Comparison of ENCODE assay signal across 8 cellular contexts in the genomic region with DNA sequence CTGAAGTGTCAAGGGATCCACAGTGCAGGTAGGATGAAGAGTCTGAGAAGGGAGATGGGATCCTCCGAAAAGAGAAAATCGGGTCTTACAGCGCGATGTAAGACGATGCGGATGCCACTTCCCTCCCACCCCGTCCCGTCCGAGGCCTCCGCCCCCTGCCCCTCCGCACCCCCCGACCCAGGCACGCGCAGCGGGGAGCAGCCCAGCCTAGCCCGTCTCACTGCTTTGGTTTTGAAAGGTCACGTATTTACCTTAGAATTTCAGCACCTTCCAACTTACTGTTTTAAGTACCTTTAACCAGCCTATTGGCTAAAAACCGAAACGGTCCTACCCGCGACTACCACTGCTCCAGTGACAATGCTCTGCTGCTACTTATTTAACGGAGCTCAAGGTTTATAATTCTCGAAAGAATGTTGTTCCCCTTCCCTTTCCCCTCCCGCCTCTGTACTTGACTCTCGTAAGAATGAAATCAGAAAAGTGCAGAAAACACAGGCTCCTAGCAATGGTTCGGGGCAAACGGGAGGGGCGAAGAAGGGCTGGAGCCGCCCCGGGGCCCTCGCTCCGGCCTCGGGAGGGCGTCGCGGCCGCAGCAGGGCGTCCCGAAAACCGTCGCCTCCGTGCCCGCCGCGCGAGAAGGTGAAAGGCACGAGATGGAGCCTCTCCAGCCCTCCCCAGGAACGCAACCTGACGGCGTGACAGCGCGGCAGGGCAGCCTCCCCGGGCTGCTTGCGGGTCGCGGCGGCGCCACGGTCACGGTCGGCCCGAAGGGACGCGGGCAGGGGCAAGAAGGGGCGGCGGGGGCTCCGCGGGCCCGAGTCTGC. TPM values are rescaled to one million over a fixed set of nuclear protein-coding genes. Genes with fewer than 3 reads are reported as not detected.
A peak's percentile ranks its signal among the peaks of the same experiment; 100 is the strongest.
DNase-seq lines count a peak whose midpoint lies in the region; ATAC-seq and TF ChIP-seq lines count a peak whose summit lies in the region.

No MANE protein-coding gene starts in this region.

- peak overlapping the region; percentile 89 for H3K27ac ChIP-seq in CD8-positive, alpha-beta memory T cell (ENCODE audit: low read depth, low read length)
- H3K27ac ChIP-seq in iPS DF 6.9 (ENCODE audit: low read length) (no peak overlapping the region), gastrocnemius medialis (peak overlapping the region; percentile 88 to 98 (median 94))

- no peaks in the 10 kb centered on the region for H3K27me3 ChIP-seq in CD8-positive, alpha-beta memory T cell (ENCODE audit: insufficient read depth, low read length, poor library complexity, severe bottlenecking)
- H3K27me3 ChIP-seq in iPS DF 6.9 (ENCODE audit: control insufficient read depth, insufficient read depth, low read length), result no peaks in the 10 kb centered on the region
- H3K27me3 ChIP-seq in gastrocnemius medialis, result no peaks in the 10 kb centered on the region

- in situ Hi-C loops in gastrocnemius medialis (cut with MboI; ENCODE audit: low sequenced_read_pairs in 4 of 4), result no loop called here

- DNase-seq in CD8-positive, alpha-beta memory T cell, result peak; percentile 29 to 67 (median 39)
- DNase-seq in HS-27A (ENCODE audit: low read depth) (peak; percentile 17), astrocyte of the hippocampus (ENCODE audit: low read depth, low spot score) (peak; percentile 66), iPS DF 6.9 (ENCODE audit: low read depth, low spot score) (no peak), gastrocnemius medialis (peak; percentile 6 to 34), midbrain (lab: John Stamatoyannopoulos, UW) (no peak)

- no peak for TF ChIP-seq POLR2A in gastrocnemius medialis (IDR thresholded peaks at IDR 0.05)

- TF ChIP-seq CTCF in gastrocnemius medialis (IDR thresholded peaks at IDR 0.05 in 4 of 5, conservative IDR thresholded peaks at IDR 0.05 in 1 of 5), result peak in 2 of 5 experiments; percentile 26 to 27

- intact Hi-C loops in gastrocnemius medialis (cut with DNase I; ENCODE audit: low total_unique reads), result no loop called here

- H3K27me3 Mint-ChIP-seq in CD8-positive, alpha-beta memory T cell, result no peaks in the 10 kb centered on the region
- peaks cover 10% of the 10 kb centered on the region for H3K27me3 Mint-ChIP-seq in T-helper 1 cell treated with Interleukin-12 subunit alpha and Interleukin-12 subunit beta and Interleukin-4 antibody, amounts not matched to agents 30 μg/mL and 1 μg/mL, for 36 hours (ENCODE audit: low read depth)

- CTCF ChIA-PET in CD8-positive, alpha-beta memory T cell (lab: Charles Lee), result interaction anchor here (0.9 to 2.2 kb wide), 5 partner anchors 12 to 117 kb away, joined by 3 to 10 read pairs (median 5); partner anchors contain the start of genes DNAJC28, DONSON, GART and SON

- ATAC-seq in GM19463 (IDR thresholded peaks at IDR 0.05; ENCODE audit: unreplicated experiment) (peak; percentile 5), gastrocnemius medialis (peak; percentile 48 to 62)

- peaks cover 24 to 32% (median 27%) of the 10 kb centered on the region in 3 donors for H3K4me1 Mint-ChIP-seq in CD8-positive, alpha-beta memory T cell
- peaks cover 14% of the 10 kb centered on the region for H3K4me1 Mint-ChIP-seq in T-helper 1 cell treated with Interleukin-12 subunit alpha and Interleukin-12 subunit beta and Interleukin-4 antibody, amounts not matched to agents 30 μg/mL and 1 μg/mL, for 36 hours (ENCODE audit: low read depth)

- H3K9me3 ChIP-seq in CD8-positive, alpha-beta memory T cell (ENCODE audit: low read length), result no peaks in the 10 kb centered on the region
- no peaks in the 10 kb centered on the region for H3K9me3 ChIP-seq in iPS DF 6.9 (ENCODE audit: control insufficient read depth, insufficient read depth, low read length)
- no peaks in the 10 kb centered on the region for H3K9me3 ChIP-seq in gastrocnemius medialis

- H3K36me3 ChIP-seq in CD8-positive, alpha-beta memory T cell (ENCODE audit: insufficient read depth, low read length), result no peaks in the 10 kb centered on the region
- no peaks in the 10 kb centered on the region for H3K36me3 ChIP-seq in iPS DF 6.9 (ENCODE audit: control insufficient read depth, insufficient read depth, low read length)
- no peaks in the 10 kb centered on the region for H3K36me3 ChIP-seq in gastrocnemius medialis

- peak overlapping the region; percentile 94 for H3K4me3 ChIP-seq in CD8-positive, alpha-beta memory T cell (ENCODE audit: low read length)
- H3K4me3 ChIP-seq in iPS DF 6.9 (ENCODE audit: low read length) (peak overlapping the region; percentile 96), gastrocnemius medialis (peak overlapping the region; percentile 74 to 99 (median 88))

- POLR2A ChIA-PET in CD8-positive, alpha-beta memory T cell (lab: Charles Lee), result interaction anchor here (0.6 to 2.7 kb wide), 11 partner anchors 12 to 708 kb away, joined by 3 to 77 read pairs (median 6); partner anchors contain the start of genes DNAJC28, DONSON, GART and IFNAR1

- no CpG with 5 or more reads among the region's 69 CpGs for WGBS in iPS DF 6.9 (ENCODE audit: insufficient coverage, insufficient read length)

- peaks cover 11% of the 10 kb centered on the region for H3K4me1 ChIP-seq in CD8-positive, alpha-beta memory T cell (ENCODE audit: insufficient read depth, low read length)
- peaks cover 4% of the 10 kb centered on the region for H3K4me1 ChIP-seq in iPS DF 6.9 (ENCODE audit: control insufficient read depth, insufficient read depth, low read length)
- H3K4me1 ChIP-seq in gastrocnemius medialis, result peaks cover 13 to 14% of the 10 kb centered on the region in 2 donors

- H3K9me3 Mint-ChIP-seq in CD8-positive, alpha-beta memory T cell, result no peaks in the 10 kb centered on the region
- H3K9me3 Mint-ChIP-seq in T-helper 1 cell treated with Interleukin-12 subunit alpha and Interleukin-12 subunit beta and Interleukin-4 antibody, amounts not matched to agents 30 μg/mL and 1 μg/mL, for 36 hours, result no peaks in the 10 kb centered on the region

- peak overlapping the region; percentile 76 to 93 (median 92) for H3K27ac Mint-ChIP-seq in CD8-positive, alpha-beta memory T cell
- peak overlapping the region; percentile 60 for H3K27ac Mint-ChIP-seq in T-helper 1 cell treated with Interleukin-12 subunit alpha and Interleukin-12 subunit beta and Interleukin-4 antibody, amounts not matched to agents 30 μg/mL and 1 μg/mL, for 36 hours

- H3K4me3 Mint-ChIP-seq in CD8-positive, alpha-beta memory T cell, result peak overlapping the region; percentile 89 to 95 (median 92)
- peak overlapping the region; percentile 80 for H3K4me3 Mint-ChIP-seq in T-helper 1 cell treated with Interleukin-12 subunit alpha and Interleukin-12 subunit beta and Interleukin-4 antibody, amounts not matched to agents 30 μg/mL and 1 μg/mL, for 36 hours

- peaks cover 0 to 11% (median 0%) of the 10 kb centered on the region in 3 donors for H3K36me3 Mint-ChIP-seq in CD8-positive, alpha-beta memory T cell
- H3K36me3 Mint-ChIP-seq in T-helper 1 cell treated with Interleukin-12 subunit alpha and Interleukin-12 subunit beta and Interleukin-4 antibody, amounts not matched to agents 30 μg/mL and 1 μg/mL, for 36 hours (ENCODE audit: low read depth), result no peaks in the 10 kb centered on the region

RNA-seq across cellular contexts. Expression of gene TMEM50B, which starts 0.7 kb away (rescaled TPM):
- 10 to 100 TPM; 29.2 to 29.4 TPM for total RNA-seq in CD8-positive, alpha-beta memory T cell
- polyA plus RNA-seq in CD8-positive, alpha-beta memory T cell, result 56.2 TPM
- 10 to 100 TPM; 33.2 to 47.1 (median 44.6) TPM for total RNA-seq in gastrocnemius medialis

RNA-seq across cellular contexts. Expression of gene DNAJC28, which starts 12.4 kb away (rescaled TPM):
- total RNA-seq in CD8-positive, alpha-beta memory T cell, result under 1 TPM; 0.60 to 0.63 TPM
- polyA plus RNA-seq in CD8-positive, alpha-beta memory T cell, result 1.7 TPM
- 1 to 10 TPM; 1.5 to 3.4 (median 2.5) TPM for total RNA-seq in gastrocnemius medialis

Comparison
In these comparisons a context has a peak if more than half of its experiments do, and no peak if none do; other contexts are left out.
1. DNase-seq: peak in CD8-positive, alpha-beta memory T cell (5 of 5), HS-27A (single experiment), astrocyte of the hippocampus (single experiment) and gastrocnemius medialis (2 of 2); none in iPS DF 6.9 (single experiment) and midbrain (single experiment).
2. Peak in every context shown above with its lines, with median percentiles within 50 percentile points of each other: H3K4me3 ChIP-seq.